In the genomic region with DNA sequence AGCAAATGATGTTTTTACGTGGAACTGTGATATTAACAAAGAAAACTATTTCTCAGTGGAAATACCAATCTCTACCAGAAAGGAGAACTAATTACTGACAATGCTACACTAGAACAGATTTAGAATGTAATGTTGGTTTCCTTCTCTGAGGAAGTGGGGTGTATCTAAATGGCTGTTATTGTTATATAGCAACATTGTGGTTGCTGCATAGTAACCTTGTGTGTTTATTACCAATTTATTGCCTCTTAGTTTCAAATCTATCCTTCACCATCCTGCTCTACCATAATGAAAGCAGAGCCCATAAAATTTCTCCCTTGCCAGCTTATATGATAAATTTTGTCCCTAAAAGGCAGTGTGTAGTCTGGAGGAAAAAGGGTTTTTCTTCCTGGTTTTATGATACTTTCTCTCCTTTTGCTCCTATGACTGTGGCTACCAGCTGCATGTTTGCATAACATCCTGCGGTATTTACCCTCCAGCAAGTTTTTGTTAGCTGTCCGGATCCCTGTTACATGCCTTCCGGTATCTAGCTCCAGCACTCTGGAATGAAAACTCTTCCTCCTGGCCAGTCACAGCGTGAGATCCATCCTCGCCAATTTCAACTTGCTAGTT, we compare ENCODE assay signal across 1 cellular context.
A peak's percentile ranks its signal among the peaks of the same experiment; 100 is the strongest.
TF ChIP-seq lines count a peak whose summit lies in the region.

No MANE protein-coding gene starts in this region.

TF ChIP-seq in liver, 16 proteins besides CTCF, POLR2A, EP300 and RAD21 (continued from another document):
- TF ChIP-seq, protein P1, sequence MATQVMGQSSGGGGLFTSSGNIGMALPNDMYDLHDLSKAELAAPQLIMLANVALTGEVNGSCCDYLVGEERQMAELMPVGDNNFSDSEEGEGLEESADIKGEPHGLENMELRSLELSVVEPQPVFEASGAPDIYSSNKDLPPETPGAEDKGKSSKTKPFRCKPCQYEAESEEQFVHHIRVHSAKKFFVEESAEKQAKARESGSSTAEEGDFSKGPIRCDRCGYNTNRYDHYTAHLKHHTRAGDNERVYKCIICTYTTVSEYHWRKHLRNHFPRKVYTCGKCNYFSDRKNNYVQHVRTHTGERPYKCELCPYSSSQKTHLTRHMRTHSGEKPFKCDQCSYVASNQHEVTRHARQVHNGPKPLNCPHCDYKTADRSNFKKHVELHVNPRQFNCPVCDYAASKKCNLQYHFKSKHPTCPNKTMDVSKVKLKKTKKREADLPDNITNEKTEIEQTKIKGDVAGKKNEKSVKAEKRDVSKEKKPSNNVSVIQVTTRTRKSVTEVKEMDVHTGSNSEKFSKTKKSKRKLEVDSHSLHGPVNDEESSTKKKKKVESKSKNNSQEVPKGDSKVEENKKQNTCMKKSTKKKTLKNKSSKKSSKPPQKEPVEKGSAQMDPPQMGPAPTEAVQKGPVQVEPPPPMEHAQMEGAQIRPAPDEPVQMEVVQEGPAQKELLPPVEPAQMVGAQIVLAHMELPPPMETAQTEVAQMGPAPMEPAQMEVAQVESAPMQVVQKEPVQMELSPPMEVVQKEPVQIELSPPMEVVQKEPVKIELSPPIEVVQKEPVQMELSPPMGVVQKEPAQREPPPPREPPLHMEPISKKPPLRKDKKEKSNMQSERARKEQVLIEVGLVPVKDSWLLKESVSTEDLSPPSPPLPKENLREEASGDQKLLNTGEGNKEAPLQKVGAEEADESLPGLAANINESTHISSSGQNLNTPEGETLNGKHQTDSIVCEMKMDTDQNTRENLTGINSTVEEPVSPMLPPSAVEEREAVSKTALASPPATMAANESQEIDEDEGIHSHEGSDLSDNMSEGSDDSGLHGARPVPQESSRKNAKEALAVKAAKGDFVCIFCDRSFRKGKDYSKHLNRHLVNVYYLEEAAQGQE (IDR thresholded peaks at IDR 0.05), result peak; percentile 14
- TF ChIP-seq HNF4A (conservative IDR thresholded peaks at IDR 0.05) (no peak), NR2F2 (IDR thresholded peaks at IDR 0.05) (no peak), ATF3 (IDR thresholded peaks at IDR 0.05) (no peak), FOXA2 (IDR thresholded peaks at IDR 0.05) (peak; percentile 37), YY1 (IDR thresholded peaks at IDR 0.05) (peak; percentile 22), RXRA (IDR thresholded peaks at IDR 0.05) (no peak), EGR1 (IDR thresholded peaks at IDR 0.05; ENCODE audit: low read depth in 2 of 2) (no peak), FOXA1 (IDR thresholded peaks at IDR 0.05) (no peak), TAF1 (conservative IDR thresholded peaks at IDR 0.05) (no peak), GABPA (IDR thresholded peaks at IDR 0.05 in 1 of 2, conservative IDR thresholded peaks at IDR 0.05 in 1 of 2) (peak; percentile 17 to 52)
